ENCODE assay signal across 1 cellular context in genomic region chr16:30046178-30046577, GRCh38.
TF ChIP-seq lines count a peak whose summit lies in the region.

No MANE protein-coding gene starts in this region.

TF ChIP-seq in HCT116, 20 proteins besides CTCF, POLR2A, EP300 and RAD21:
- TF ChIP-seq EGR1 (IDR thresholded peaks at IDR 0.05; ENCODE audit: low read depth) (no peak), YY1 (IDR thresholded peaks at IDR 0.05; ENCODE audit: extremely low read depth, insufficient replicate concordance, low read depth, low read length) (no peak), ZFX (IDR thresholded peaks at IDR 0.05) (no peak), ATF3 (IDR thresholded peaks at IDR 0.05) (no peak), CEBPB (IDR thresholded peaks at IDR 0.05; ENCODE audit: low read depth) (no peak), JUND (IDR thresholded peaks at IDR 0.05) (no peak), ZNF274 (IDR thresholded peaks at IDR 0.05; ENCODE audit: low read depth, low read length) (no peak), SIN3A (IDR thresholded peaks at IDR 0.05; ENCODE audit: low read depth) (no peak), EZH2phosphoT487 (IDR thresholded peaks at IDR 0.05; ENCODE audit: borderline replicate concordance) (no peak), EZH2 (IDR thresholded peaks at IDR 0.05) (no peak), ELF1 (IDR thresholded peaks at IDR 0.05; ENCODE audit: borderline replicate concordance, low read depth) (no peak)
- TF ChIP-seq, protein P1, sequence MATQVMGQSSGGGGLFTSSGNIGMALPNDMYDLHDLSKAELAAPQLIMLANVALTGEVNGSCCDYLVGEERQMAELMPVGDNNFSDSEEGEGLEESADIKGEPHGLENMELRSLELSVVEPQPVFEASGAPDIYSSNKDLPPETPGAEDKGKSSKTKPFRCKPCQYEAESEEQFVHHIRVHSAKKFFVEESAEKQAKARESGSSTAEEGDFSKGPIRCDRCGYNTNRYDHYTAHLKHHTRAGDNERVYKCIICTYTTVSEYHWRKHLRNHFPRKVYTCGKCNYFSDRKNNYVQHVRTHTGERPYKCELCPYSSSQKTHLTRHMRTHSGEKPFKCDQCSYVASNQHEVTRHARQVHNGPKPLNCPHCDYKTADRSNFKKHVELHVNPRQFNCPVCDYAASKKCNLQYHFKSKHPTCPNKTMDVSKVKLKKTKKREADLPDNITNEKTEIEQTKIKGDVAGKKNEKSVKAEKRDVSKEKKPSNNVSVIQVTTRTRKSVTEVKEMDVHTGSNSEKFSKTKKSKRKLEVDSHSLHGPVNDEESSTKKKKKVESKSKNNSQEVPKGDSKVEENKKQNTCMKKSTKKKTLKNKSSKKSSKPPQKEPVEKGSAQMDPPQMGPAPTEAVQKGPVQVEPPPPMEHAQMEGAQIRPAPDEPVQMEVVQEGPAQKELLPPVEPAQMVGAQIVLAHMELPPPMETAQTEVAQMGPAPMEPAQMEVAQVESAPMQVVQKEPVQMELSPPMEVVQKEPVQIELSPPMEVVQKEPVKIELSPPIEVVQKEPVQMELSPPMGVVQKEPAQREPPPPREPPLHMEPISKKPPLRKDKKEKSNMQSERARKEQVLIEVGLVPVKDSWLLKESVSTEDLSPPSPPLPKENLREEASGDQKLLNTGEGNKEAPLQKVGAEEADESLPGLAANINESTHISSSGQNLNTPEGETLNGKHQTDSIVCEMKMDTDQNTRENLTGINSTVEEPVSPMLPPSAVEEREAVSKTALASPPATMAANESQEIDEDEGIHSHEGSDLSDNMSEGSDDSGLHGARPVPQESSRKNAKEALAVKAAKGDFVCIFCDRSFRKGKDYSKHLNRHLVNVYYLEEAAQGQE (IDR thresholded peaks at IDR 0.05; ENCODE audit: low read depth), result no peak
TF ChIP-seq in HCT116: peak in this region for 0.
